Comparison of ENCODE assay signal across 10 cellular contexts in the genomic region with DNA sequence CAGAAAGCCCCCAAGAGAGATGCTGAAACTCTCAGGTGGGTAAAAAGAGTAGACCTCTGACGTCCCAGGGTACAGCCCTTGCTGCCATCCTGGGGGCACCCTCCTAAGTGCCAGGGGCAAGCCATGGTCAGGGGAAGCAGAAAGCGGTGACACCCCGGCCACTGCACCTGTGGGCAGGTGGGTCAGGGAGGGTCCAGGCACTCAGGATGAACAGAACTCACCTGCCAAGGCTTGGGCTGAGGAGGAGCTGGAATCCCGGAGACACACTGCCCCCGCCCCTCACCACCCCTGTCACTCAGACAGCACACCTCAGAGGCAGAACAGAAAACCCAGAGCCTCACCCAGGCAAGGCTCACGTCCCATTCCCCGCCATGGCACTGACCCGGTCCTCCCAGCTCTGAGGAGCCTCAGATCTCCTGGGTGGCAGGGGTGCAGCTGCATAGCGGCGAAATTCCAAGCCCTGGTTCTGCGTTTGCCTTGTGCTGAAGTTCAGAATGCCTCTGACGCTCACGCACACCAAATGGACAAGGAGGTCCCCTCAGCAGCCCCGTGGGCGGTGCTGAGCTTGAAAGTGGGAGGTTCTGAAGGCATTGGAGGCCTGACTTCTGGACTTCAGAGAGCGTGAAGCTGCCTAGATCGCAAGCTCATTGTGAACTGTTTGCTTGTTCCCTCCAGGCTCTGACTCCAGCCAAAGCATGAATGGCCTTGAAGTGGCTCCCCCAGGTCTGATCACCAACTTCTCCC. TPM values are rescaled to one million over a fixed set of nuclear protein-coding genes. Genes with fewer than 3 reads are reported as not detected.
DNase-seq lines count a peak whose midpoint lies in the region; ATAC-seq and TF ChIP-seq lines count a peak whose summit lies in the region.
"Had no signal": no experiment of that assay in that cellular context is flagged by ENCODE, and none has a peak within 500 bp of the region (broad histone marks: within the 10 kb centered on the region; RNA-seq: fewer than 3 reads in every experiment).

No MANE protein-coding gene starts in this region.

- peaks cover 13% of the 10 kb centered on the region for H3K4me1 Mint-ChIP-seq in activated naive CD4-positive, alpha-beta T cell treated with anti-CD3 and anti-CD28 coated beads for 36 hours (ENCODE audit: low read depth)

- H3K9me3 ChIP-seq in right lobe of liver (no peaks in the 10 kb centered on the region), thoracic aorta (no peaks in the 10 kb centered on the region)

- intact Hi-C loops in right lobe of liver (cut with DNase I), result no loop called here
- intact Hi-C loops in activated naive CD4-positive, alpha-beta T cell treated with anti-CD3 and anti-CD28 coated beads for 36 hours (cut with micrococcal nuclease), result no loop called here

- TF ChIP-seq CTCF in WI38 (IDR thresholded peaks at IDR 0.05; ENCODE audit: low read depth, low read length) (peak; percentile 1; the same call in 1 of the 2 replicates), right lobe of liver (IDR thresholded peaks at IDR 0.05) (peak in 1 of 4 donors; percentile 7), thoracic aorta (IDR thresholded peaks at IDR 0.05) (no peak)

- H3K4me3 ChIP-seq in WI38 (ENCODE audit: low read depth, low read length) (no peak overlapping the region), right lobe of liver (no peak overlapping the region), thoracic aorta (no peak overlapping the region)

- peaks cover 0 to 10% (median 0%) of the 10 kb centered on the region in 4 donors for H3K4me1 ChIP-seq in right lobe of liver
- peaks cover 43 to 76% of the 10 kb centered on the region in 2 donors for H3K4me1 ChIP-seq in thoracic aorta (ENCODE audit: control insufficient read depth in 1 of 2, low read depth in 2 of 2)

- no peak overlapping the region for H3K4me3 Mint-ChIP-seq in activated naive CD4-positive, alpha-beta T cell treated with anti-CD3 and anti-CD28 coated beads for 36 hours
- H3K4me3 Mint-ChIP-seq: activated CD4-positive, alpha-beta T cell treated with anti-CD3 and anti-CD28 coated beads, Interleukin-2, amount 10 ng/mL, durations not matched to agents 24 days and 14 days had no signal

- H3K36me3 Mint-ChIP-seq in activated naive CD4-positive, alpha-beta T cell treated with anti-CD3 and anti-CD28 coated beads for 36 hours (ENCODE audit: low read depth), result no peaks in the 10 kb centered on the region

- no peak overlapping the region for H3K27ac ChIP-seq in right lobe of liver
- H3K27ac ChIP-seq in thoracic aorta, result peak overlapping the region; percentile 54 to 75

- H3K9me3 Mint-ChIP-seq in activated naive CD4-positive, alpha-beta T cell treated with anti-CD3 and anti-CD28 coated beads for 36 hours, result no peaks in the 10 kb centered on the region
- H3K9me3 Mint-ChIP-seq: activated CD4-positive, alpha-beta T cell treated with anti-CD3 and anti-CD28 coated beads, Interleukin-2, amount 10 ng/mL, durations not matched to agents 24 days and 14 days had no signal

- DNase-seq in right lobe of liver, result peak in 2 of 3 donors; percentile 17 to 51
- no peak for DNase-seq in thoracic aorta (ENCODE audit: low spot score)
- no peak for DNase-seq in stimulated activated CD4-positive, alpha-beta T cell treated with anti-CD3 and anti-CD28 coated beads, Interleukin-15, amount 100 ng/mL, for 24 hours
- DNase-seq in activated CD4-positive, alpha-beta T cell treated with anti-CD3 and anti-CD28 coated beads for 1 hour, result no peak
- no peak for DNase-seq in activated naive CD4-positive, alpha-beta T cell treated with anti-CD3 and anti-CD28 coated beads for 36 hours
- DNase-seq in ureter (ENCODE audit: low spot score), result no peak

- H3K36me3 ChIP-seq in right lobe of liver, result peaks cover 0 to 8% (median 3%) of the 10 kb centered on the region in 4 donors
- peaks cover 27% of the 10 kb centered on the region for H3K36me3 ChIP-seq in thoracic aorta

- peak; percentile 10 for ATAC-seq in GM21786 (IDR thresholded peaks at IDR 0.05; ENCODE audit: unreplicated experiment)
- peak in 2 of 4 donors; percentile 5 to 12 for ATAC-seq in right lobe of liver
- no peak for ATAC-seq in thoracic aorta (ENCODE audit: insufficient number of reproducible peaks, low FRiP score, low read depth)

- H3K27ac Mint-ChIP-seq in activated naive CD4-positive, alpha-beta T cell treated with anti-CD3 and anti-CD28 coated beads for 36 hours, result no peak overlapping the region

- H3K27me3 ChIP-seq in right lobe of liver, result no peaks in the 10 kb centered on the region
- H3K27me3 ChIP-seq in thoracic aorta (replicated peaks; ENCODE audit: insufficient read depth), result no peaks in the 10 kb centered on the region

- 40% methylated on average over 1 of the region's 17 CpGs for WGBS in right lobe of liver (ENCODE audit: insufficient coverage, low coverage, low lambda C conversion rate, missing lambda C conversion rate)

- CTCF ChIA-PET in activated naive CD4-positive, alpha-beta T cell treated with anti-CD3 and anti-CD28 coated beads for 36 hours (lab: Charles Lee), result interaction anchor here (0.5 to 11.0 kb wide), 9 partner anchors 10 to 450 kb away, joined by 3 to 145 read pairs (median 5); no protein-coding TSS in a partner anchor

- no peaks in the 10 kb centered on the region for H3K27me3 Mint-ChIP-seq in activated naive CD4-positive, alpha-beta T cell treated with anti-CD3 and anti-CD28 coated beads for 36 hours (ENCODE audit: low read depth)
- H3K27me3 Mint-ChIP-seq: activated CD4-positive, alpha-beta T cell treated with anti-CD3 and anti-CD28 coated beads, Interleukin-2, amount 10 ng/mL, durations not matched to agents 24 days and 14 days had no signal

- TF ChIP-seq POLR2A in right lobe of liver (IDR thresholded peaks at IDR 0.05), result no peak

RNA-seq across cellular contexts. Expression of a gene that starts 4.3 kb away (rescaled TPM):
- total RNA-seq in right lobe of liver (not detected), thoracic aorta (not detected), ureter (not detected)
- not detected for total RNA-seq in activated naive CD4-positive, alpha-beta T cell treated with anti-CD3 and anti-CD28 coated beads for 36 hours
- total RNA-seq: activated CD4-positive, alpha-beta T cell treated with anti-CD3 and anti-CD28 coated beads, Interleukin-2, amount 10 ng/mL, durations not matched to agents 24 days and 14 days; fibroblast of villous mesenchyme had no signal

RNA-seq across cellular contexts. Expression of a gene that starts 25.1 kb away (rescaled TPM):
- total RNA-seq in right lobe of liver (10 to 100 TPM in 5 of 6 experiments, 1 to 10 TPM in 1; 6.6 to 37.7 (median 19.5) TPM), thoracic aorta (100 to 1,000 TPM; 177 to 246 TPM), ureter (112 TPM)
- 10 to 100 TPM; 14.6 to 15.5 TPM for total RNA-seq in activated naive CD4-positive, alpha-beta T cell treated with anti-CD3 and anti-CD28 coated beads for 36 hours

RNA-seq across cellular contexts. Expression of a gene that starts 51.1 kb away (rescaled TPM):
- total RNA-seq in right lobe of liver (1 to 10 TPM; 1.6 to 4.7 (median 3.4) TPM), thoracic aorta (1 to 10 TPM; 7.1 to 9.5 TPM), ureter (7.3 TPM)
- total RNA-seq in activated naive CD4-positive, alpha-beta T cell treated with anti-CD3 and anti-CD28 coated beads for 36 hours, result 1 to 10 TPM; 3.1 to 3.3 TPM

Comparison
In these comparisons a context has a peak if more than half of its experiments do, and no peak if none do; other contexts are left out.
1. DNase-seq: peak in right lobe of liver (2 of 3); none in thoracic aorta (single experiment), stimulated activated CD4-positive, alpha-beta T cell treated with anti-CD3 and anti-CD28 coated beads, Interleukin-15, amount 100 ng/mL, for 24 hours (single experiment), activated CD4-positive, alpha-beta T cell treated with anti-CD3 and anti-CD28 coated beads for 1 hour (single experiment), activated naive CD4-positive, alpha-beta T cell treated with anti-CD3 and anti-CD28 coated beads for 36 hours (single experiment) and ureter (single experiment).
2. H3K27ac ChIP-seq: peak in thoracic aorta (2 of 2); none in right lobe of liver (0 of 3).